13 cellular contexts compared by ENCODE assay signal in genomic region chr4:184822356-184822755, GRCh38.
"Had no signal": no experiment of that assay in that cellular context is flagged by ENCODE, and none has a peak within 500 bp of the region (broad histone marks: within the 10 kb centered on the region; RNA-seq: fewer than 3 reads in every experiment).

No MANE protein-coding gene starts in this region.

- H2AFZ ChIP-seq: parathyroid adenoma had no signal

- H3K27me3 ChIP-seq: dorsolateral prefrontal cortex had no signal

- H3K4me2 ChIP-seq: smooth muscle cell had no signal

- ATAC-seq: esophagus mucosa had no signal

- H3K4me3 ChIP-seq: smooth muscle cell had no signal

- H3K9ac ChIP-seq: parathyroid adenoma had no signal

- H3K27ac ChIP-seq: dorsolateral prefrontal cortex, parathyroid adenoma had no signal

- DNase-seq: activated CD8-positive, alpha-beta memory T cell treated with anti-CD3 and anti-CD28 coated beads for 24 hours; activated naive CD4-positive, alpha-beta T cell treated with anti-CD3 and anti-CD28 coated beads, Interleukin-2, amount 50 U/mL, for 16 hours; dorsolateral prefrontal cortex; mesendoderm; retina; stimulated activated naive CD4-positive, alpha-beta T cell; T-helper 9 cell had no signal

- FAIRE-seq: endometrium had no signal

- H3K4me3 Mint-ChIP-seq: neural crest cell had no signal

- H3K9me3 Mint-ChIP-seq: neural crest cell, type B pancreatic cell had no signal

- H3K27ac Mint-ChIP-seq: type B pancreatic cell had no signal

- H3K36me3 Mint-ChIP-seq: type B pancreatic cell had no signal
